ENCODE assay signal across 8 cellular contexts in genomic region chr19:49679832-49680472, GRCh38. TPM values are rescaled to one million over a fixed set of nuclear protein-coding genes. Genes with fewer than 3 reads are reported as not detected.
DNase-seq lines count a peak whose midpoint lies in the region; ATAC-seq and TF ChIP-seq lines count a peak whose summit lies in the region.

No MANE protein-coding gene starts in this region.

- peaks cover 32% of the 10 kb centered on the region for H3K36me3 Mint-ChIP-seq in endodermal cell (ENCODE audit: low read depth)

- H3K27me3 ChIP-seq in OCI-LY1 (ENCODE audit: insufficient read depth, low read length), result no peaks in the 10 kb centered on the region
- no peaks in the 10 kb centered on the region for H3K27me3 ChIP-seq in endodermal cell (ENCODE audit: control insufficient read depth, insufficient read depth, low read length, poor library complexity, severe bottlenecking)
- no peaks in the 10 kb centered on the region for H3K27me3 ChIP-seq in psoas muscle (ENCODE audit: insufficient read depth in 3 of 3, low read length in 2 of 3)

- peak overlapping the region; percentile 47 for H3K27ac ChIP-seq in OCI-LY1 (ENCODE audit: low read depth, low read length, poor library complexity, severe bottlenecking)
- peak overlapping the region; percentile 68 for H3K27ac ChIP-seq in endodermal cell (ENCODE audit: low read depth, low read length)
- H3K27ac ChIP-seq in psoas muscle, result peak overlapping the region; percentile 99

- H3K9me3 Mint-ChIP-seq in endodermal cell, result no peaks in the 10 kb centered on the region

- H3K4me2 ChIP-seq in OCI-LY1 (ENCODE audit: low read length), result peak overlapping the region; percentile 90

- no peak overlapping the region for H2AFZ ChIP-seq in OCI-LY1 (ENCODE audit: low read length)

- no peaks in the 10 kb centered on the region for H4K20me1 ChIP-seq in OCI-LY1 (ENCODE audit: insufficient read depth, low read length)

- DNase-seq in GM12864 (ENCODE audit: low read depth) (no peak), endodermal cell (peak; percentile 62), psoas muscle (no peak), ureter (ENCODE audit: low spot score) (no peak), globus pallidus (ENCODE audit: low spot score) (no peak)
- DNase-seq in stimulated activated CD8-positive, alpha-beta memory T cell treated with anti-CD3 and anti-CD28 coated beads, Interleukin-4, amount 100 ng/mL, for 48 hours, result no peak

- intact Hi-C loops in psoas muscle (cut with DNase I), result loop anchor here (5.0 to 10.0 kb wide), 5 partner anchors 82 to 137 kb away; partner anchors contain the start of genes MED25 (in 1 of the 2) and TSKS (in 1 of the 2)

- H3K36me3 ChIP-seq in OCI-LY1 (ENCODE audit: insufficient read depth, low read length), result peaks cover 46% of the 10 kb centered on the region
- H3K36me3 ChIP-seq in endodermal cell (ENCODE audit: control insufficient read depth, insufficient read depth, low read length), result peaks cover 38% of the 10 kb centered on the region
- H3K36me3 ChIP-seq in psoas muscle (ENCODE audit: insufficient read depth in 1 of 2, low read depth in 1 of 2), result peaks cover 5 to 47% of the 10 kb centered on the region in 2 donors

- H3K9me3 ChIP-seq in OCI-LY1 (ENCODE audit: low read length) (no peaks in the 10 kb centered on the region), endodermal cell (ENCODE audit: control insufficient read depth, low read length) (no peaks in the 10 kb centered on the region), psoas muscle (no peaks in the 10 kb centered on the region)

- no peaks in the 10 kb centered on the region for H3F3A ChIP-seq in OCI-LY1 (ENCODE audit: insufficient read depth, low read length)

- H3K9me2 ChIP-seq in OCI-LY1 (ENCODE audit: low read depth, low read length), result no peaks in the 10 kb centered on the region

- peak overlapping the region; percentile 21; the same call in 1 of the 2 replicates for H3K9ac ChIP-seq in OCI-LY1 (ENCODE audit: low read length)
- peak overlapping the region; percentile 2 for H3K9ac ChIP-seq in endodermal cell (ENCODE audit: extremely low read depth, low read length, poor library complexity, severe bottlenecking)

- peaks cover 38% of the 10 kb centered on the region for H3K4me1 ChIP-seq in OCI-LY1 (ENCODE audit: insufficient read depth, low read length, severe bottlenecking)
- H3K4me1 ChIP-seq in endodermal cell (ENCODE audit: control insufficient read depth, insufficient read depth, low read length), result peaks cover 14% of the 10 kb centered on the region
- H3K4me1 ChIP-seq in psoas muscle, result peaks cover 36% of the 10 kb centered on the region

- peak overlapping the region; percentile 97 for H3K4me3 Mint-ChIP-seq in endodermal cell

- ATAC-seq in psoas muscle (no peak), GM21447 (IDR thresholded peaks at IDR 0.05; ENCODE audit: unreplicated experiment) (no peak)

- peaks cover 24% of the 10 kb centered on the region for H3K4me1 Mint-ChIP-seq in endodermal cell

- 22 to 47% methylated on average over 1 to 9 of the region's 9 CpGs for WGBS in endodermal cell (ENCODE audit: insufficient coverage in 1 of 2, insufficient read length in 1 of 2), 2 experiments
- WGBS in psoas muscle, 3 donors, result 30 to 36% (median 30%) methylated on average over 9 of the region's 9 CpGs

- peaks cover 31% of the 10 kb centered on the region for H3K79me2 ChIP-seq in OCI-LY1 (ENCODE audit: insufficient read depth, low read length)

- H3K4me3 ChIP-seq in GM12864 (ENCODE audit: low read depth, low read length) (peak overlapping the region; percentile 44), OCI-LY1 (ENCODE audit: low read depth, low read length, poor library complexity, severe bottlenecking) (peak overlapping the region; percentile 89), endodermal cell (ENCODE audit: low read length) (peak overlapping the region; percentile 83), psoas muscle (peak overlapping the region; percentile 95)

- peak overlapping the region; percentile 89 for H3K27ac Mint-ChIP-seq in endodermal cell

- H3K27me3 Mint-ChIP-seq in endodermal cell (ENCODE audit: insufficient read depth), result no peaks in the 10 kb centered on the region

- TF ChIP-seq CTCF in GM12864 (IDR thresholded peaks at IDR 0.05; ENCODE audit: low read depth, low read length, missing control alignments) (no peak), OCI-LY1 (IDR thresholded peaks at IDR 0.05; ENCODE audit: low read length) (no peak), endodermal cell (conservative IDR thresholded peaks at IDR 0.05) (no peak), psoas muscle (IDR thresholded peaks at IDR 0.05) (no peak)

RNA-seq across cellular contexts. Expression of gene PRMT1, which starts 2.9 kb away (rescaled TPM):
- total RNA-seq in endodermal cell, result 100 to 1,000 TPM; 343 to 362 TPM
- 417 TPM for polyA plus RNA-seq in endodermal cell (2013, experiment 1 of 2)
- polyA plus RNA-seq in endodermal cell (2013, experiment 2 of 2), result 408 TPM
- total RNA-seq in psoas muscle, result 100 to 1,000 TPM; 180 to 259 (median 198) TPM
- 100 to 1,000 TPM; 139 to 424 (median 208) TPM for polyA plus RNA-seq in psoas muscle
- total RNA-seq in ureter, result 166 TPM

RNA-seq across cellular contexts. Expression of gene ADM5, which starts 9.4 kb away (rescaled TPM):
- 1 to 10 TPM; 4.6 to 7.7 TPM for total RNA-seq in endodermal cell
- polyA plus RNA-seq in endodermal cell (2013, experiment 1 of 2), result 5.1 TPM
- 6.1 TPM for polyA plus RNA-seq in endodermal cell (2013, experiment 2 of 2)
- total RNA-seq in psoas muscle, result 1 to 10 TPM in 2 of 4 donors, under 1 TPM in 2; 0.58 to 1.5 (median 1.0) TPM
- under 1 TPM; 0.38 to 0.48 (median 0.41) TPM for polyA plus RNA-seq in psoas muscle
- 4.1 TPM for total RNA-seq in ureter

RNA-seq across cellular contexts. Expression of gene CPT1C, which starts 11.0 kb away (rescaled TPM):
- total RNA-seq in endodermal cell (10 to 100 TPM; 41.4 to 59.7 TPM), psoas muscle (1 to 10 TPM in 1 of 4 donors, under 1 TPM in 3; 0.53 to 1.2 (median 0.70) TPM), ureter (3.1 TPM)
- 62.0 TPM for polyA plus RNA-seq in endodermal cell (2013, experiment 1 of 2)
- 60.2 TPM for polyA plus RNA-seq in endodermal cell (2013, experiment 2 of 2)
- polyA plus RNA-seq in psoas muscle, result 1 to 10 TPM in 2 of 3 donors, under 1 TPM in 1; 0.34 to 1.1 (median 1.0) TPM

RNA-seq across cellular contexts. Expression of gene BCL2L12, which starts 14.2 kb away (rescaled TPM):
- total RNA-seq in endodermal cell (100 to 1,000 TPM in 1 of 2 donors, 10 to 100 TPM in 1; 91.8 to 101 TPM), psoas muscle (10 to 100 TPM; 13.0 to 21.5 (median 15.8) TPM), ureter (12.6 TPM)
- 81.0 TPM for polyA plus RNA-seq in endodermal cell (2013, experiment 1 of 2)
- 68.6 TPM for polyA plus RNA-seq in endodermal cell (2013, experiment 2 of 2)
- 10 to 100 TPM; 28.3 to 42.7 (median 35.0) TPM for polyA plus RNA-seq in psoas muscle

RNA-seq across cellular contexts. Expression of gene IRF3, which starts 14.3 kb away (rescaled TPM):
- total RNA-seq in endodermal cell (100 to 1,000 TPM; 127 to 128 TPM), psoas muscle (10 to 100 TPM; 10.3 to 22.1 (median 14.4) TPM), ureter (108 TPM)
- polyA plus RNA-seq in endodermal cell (2013, experiment 1 of 2), result 58.7 TPM
- polyA plus RNA-seq in endodermal cell (2013, experiment 2 of 2), result 66.6 TPM
- 10 to 100 TPM; 18.2 to 26.5 (median 21.7) TPM for polyA plus RNA-seq in psoas muscle

Comparison
In these comparisons a context has a peak if more than half of its experiments do, and no peak if none do; other contexts are left out.
1. H3K4me3 ChIP-seq: peak in every context shown above with its lines; median percentile 95 in psoas muscle; 89 in OCI-LY1; 83 in endodermal cell; 44 in GM12864.
2. H3K27ac ChIP-seq: peak in every context shown above with its lines; median percentile 99 in psoas muscle; 68 in endodermal cell; 47 in OCI-LY1.
3. RNA of gene CPT1C, which starts 11.0 kb away (total RNA-seq): 41.4 to 59.7 TPM in endodermal cell; 3.1 TPM in ureter (single experiment) and 0.53 to 1.2 TPM in psoas muscle; every median in the first group is over 10 times any median in the second.